13 cellular contexts compared by ENCODE assay signal in genomic region chr11:128026596-128026995, GRCh38.
DNase-seq lines count a peak whose midpoint lies in the region; ATAC-seq and TF ChIP-seq lines count a peak whose summit lies in the region.
"Had no signal": no experiment of that assay in that cellular context is flagged by ENCODE, and none has a peak within 500 bp of the region (broad histone marks: within the 10 kb centered on the region; RNA-seq: fewer than 3 reads in every experiment).

No MANE protein-coding gene starts in this region.

- peaks cover 32% of the 10 kb centered on the region for H3K4me1 ChIP-seq in RWPE2 (ENCODE audit: insufficient read depth, poor library complexity, severe bottlenecking)
- no peaks in the 10 kb centered on the region for H3K4me1 ChIP-seq in fibroblast of lung (ENCODE audit: control insufficient read depth, extremely low read depth, insufficient read depth, low read length)
- H3K4me1 ChIP-seq in psoas muscle: no peaks in the 10 kb centered on the region
- no peaks in the 10 kb centered on the region for H3K4me1 ChIP-seq in sigmoid colon

- ATAC-seq in RWPE2 (ENCODE audit: low read depth) (peak; percentile 97), psoas muscle (peak in 3 of 4 donors; percentile 50 to 72 (median 51)), HG03196 (IDR thresholded peaks at IDR 0.05; ENCODE audit: unreplicated experiment) (no peak), HG02840 (IDR thresholded peaks at IDR 0.05; ENCODE audit: low FRiP score, unreplicated experiment) (no peak)
- ATAC-seq: stimulated activated naive CD8-positive, alpha-beta T cell treated with anti-CD3 and anti-CD28 coated beads, Interleukin-15, amount 100 ng/mL, for 72 hours had no signal

- DNase-seq in GM04503 (ENCODE audit: low read depth) (peak; percentile 96), RWPE2 (ENCODE audit: low spot score) (peak; percentile 89), fibroblast of lung (ENCODE audit: low read depth in 2 of 2) (peak; percentile 94 to 97), psoas muscle (peak in 1 of 2 donors; percentile 28), Ammon's horn (ENCODE audit: low spot score) (no peak), sigmoid colon (no peak)
- DNase-seq: activated CD4-positive, alpha-beta memory T cell treated with anti-CD3 and anti-CD28 coated beads for 36 hours; GDM1; NCI-H2171; stimulated activated naive CD8-positive, alpha-beta T cell treated with anti-CD3 and anti-CD28 coated beads, Interleukin-15, amount 100 ng/mL, for 72 hours had no signal

- no peaks in the 10 kb centered on the region for H3K27me3 ChIP-seq in RWPE2 (ENCODE audit: insufficient read depth, poor library complexity, severe bottlenecking)
- H3K27me3 ChIP-seq in fibroblast of lung (ENCODE audit: control insufficient read depth, insufficient read depth, low read length): no peaks in the 10 kb centered on the region
- no peaks in the 10 kb centered on the region for H3K27me3 ChIP-seq in psoas muscle (ENCODE audit: insufficient read depth in 3 of 3, low read length in 2 of 3)
- H3K27me3 ChIP-seq in sigmoid colon: peaks cover 0 to 4% (median 0%) of the 10 kb centered on the region in 3 donors

- H3K27ac ChIP-seq in RWPE2 (ENCODE audit: poor library complexity, severe bottlenecking) (peak overlapping the region; percentile 95), fibroblast of lung (ENCODE audit: insufficient read depth, low read length) (no peak overlapping the region), psoas muscle (no peak overlapping the region), sigmoid colon (no peak overlapping the region)
- H3K27ac ChIP-seq: SK-N-MC had no signal

- no peak for TF ChIP-seq EP300 in sigmoid colon (IDR thresholded peaks at IDR 0.05)

- WGBS in psoas muscle, 3 donors: 33 to 49% (median 41%) methylated on average over 6 of the region's 6 CpGs
- WGBS in sigmoid colon, 2 donors: 14 to 45% methylated on average over 6 of the region's 6 CpGs

- H3K79me2 ChIP-seq in fibroblast of lung (ENCODE audit: control insufficient read depth, insufficient read depth, low read length): no peaks in the 10 kb centered on the region

- TF ChIP-seq POLR2A in sigmoid colon (IDR thresholded peaks at IDR 0.05): no peak

- intact Hi-C loops in psoas muscle (cut with DNase I): no loop called here
- intact Hi-C loops in sigmoid colon (cut with DNase I): no loop called here

- H3K4me2 ChIP-seq in fibroblast of lung (ENCODE audit: extremely low read depth, insufficient read depth, low read length): no peak overlapping the region

- TF ChIP-seq CTCF in RWPE2 (IDR thresholded peaks at IDR 0.05; ENCODE audit: poor library complexity, severe bottlenecking) (no peak), fibroblast of lung (conservative IDR thresholded peaks at IDR 0.05 in 1 of 2, IDR thresholded peaks at IDR 0.05 in 1 of 2; ENCODE audit: low read depth in 1 of 2, low read length in 2 of 2) (no peak), psoas muscle (IDR thresholded peaks at IDR 0.05) (no peak), sigmoid colon (IDR thresholded peaks at IDR 0.05) (no peak)

- no peak overlapping the region for H3K9ac ChIP-seq in fibroblast of lung (ENCODE audit: insufficient read depth, low read length)

- H3K9me3 ChIP-seq in RWPE2 (ENCODE audit: severe bottlenecking): no peaks in the 10 kb centered on the region
- no peaks in the 10 kb centered on the region for H3K9me3 ChIP-seq in fibroblast of lung (ENCODE audit: control insufficient read depth, insufficient read depth, low read depth, low read length)
- no peaks in the 10 kb centered on the region for H3K9me3 ChIP-seq in psoas muscle
- no peaks in the 10 kb centered on the region for H3K9me3 ChIP-seq in sigmoid colon

- H2AFZ ChIP-seq in fibroblast of lung (ENCODE audit: low read length): no peak overlapping the region

- no peak overlapping the region for H3K4me3 ChIP-seq in RWPE2 (ENCODE audit: severe bottlenecking)
- H3K4me3 ChIP-seq in fibroblast of lung (replicated peaks in 1 of 4; ENCODE audit: control extremely low read depth in 1 of 4, insufficient read depth in 1 of 4, low read depth in 3 of 4, low read length in 4 of 4): no peak overlapping the region
- no peak overlapping the region for H3K4me3 ChIP-seq in psoas muscle
- H3K4me3 ChIP-seq in sigmoid colon: no peak overlapping the region
- H3K4me3 ChIP-seq: SK-N-MC had no signal

- H3K36me3 ChIP-seq in RWPE2 (ENCODE audit: low read depth) (no peaks in the 10 kb centered on the region), fibroblast of lung (ENCODE audit: control insufficient read depth, insufficient read depth, low read length) (no peaks in the 10 kb centered on the region), psoas muscle (ENCODE audit: insufficient read depth in 1 of 2, low read depth in 1 of 2) (no peaks in the 10 kb centered on the region), sigmoid colon (no peaks in the 10 kb centered on the region)

- no peaks in the 10 kb centered on the region for H4K20me1 ChIP-seq in fibroblast of lung (ENCODE audit: control insufficient read depth, extremely low read depth, insufficient read depth, low read length)

Comparison
In these comparisons a context has a peak if more than half of its experiments do, and no peak if none do; other contexts are left out.
1. DNase-seq: peak in GM04503 (single experiment), RWPE2 (single experiment) and fibroblast of lung (2 of 2); none in Ammon's horn (single experiment) and sigmoid colon (single experiment).
2. ATAC-seq: peak in RWPE2 (single experiment) and psoas muscle (3 of 4); none in HG03196 (single experiment) and HG02840 (single experiment).